Comparison of ENCODE assay signal across 30 cellular contexts in the genomic region with DNA sequence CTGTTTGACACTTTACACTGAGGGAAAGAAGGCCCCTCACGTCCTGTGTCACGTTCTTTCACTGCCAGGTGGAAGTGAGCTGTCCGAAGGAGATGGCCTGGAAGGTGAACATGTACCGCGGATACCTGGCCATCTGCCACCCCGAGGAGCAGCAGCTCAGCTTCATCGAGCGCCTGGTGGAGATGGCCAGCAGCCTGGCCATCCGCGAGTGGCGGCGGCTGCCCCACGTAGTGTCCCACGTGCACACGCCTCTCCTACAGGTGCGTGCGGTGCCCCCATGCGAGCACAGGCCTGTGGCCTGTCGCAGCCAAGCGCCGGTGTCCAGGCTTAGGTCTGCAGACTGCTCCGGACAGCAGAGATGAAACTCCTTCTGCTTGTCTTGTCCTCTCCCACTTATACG.
"Had no signal": no experiment of that assay in that cellular context is flagged by ENCODE, and none has a peak within 500 bp of the region (broad histone marks: within the 10 kb centered on the region; RNA-seq: fewer than 3 reads in every experiment).

No MANE protein-coding gene starts in this region.

- H3K4me3 ChIP-seq: ascending aorta, cardiac muscle cell, esophagus muscularis mucosa, heart right ventricle, left ventricle myocardium inferior, right atrium auricular region, suprapubic skin, tibial nerve, uterus had no signal

- H3K4me1 Mint-ChIP-seq: activated B cell treated with CpG ODN at 0.5 μM for 24 hours; activated naive CD4-positive, alpha-beta T cell treated with anti-CD3 and anti-CD28 coated beads, Interleukin-2, amount 10 ng/mL, durations not matched to agents 7 days and 5 days; activated naive CD8-positive, alpha-beta T cell treated with anti-CD3 and anti-CD28 coated beads, Interleukin-2, amount 10 ng/mL, durations not matched to agents 7 days and 5 days; brain; mesothelial cell of epicardium; naive B cell had no signal

- DNase-seq: activated B cell treated with CpG ODN at 0.5 μM for 24 hours; activated CD4-positive, alpha-beta T cell treated with anti-CD3 and anti-CD28 coated beads, Interleukin-2, amount 50 U/mL, for 1 hour; activated CD8-positive, alpha-beta T cell treated with anti-CD3 and anti-CD28 coated beads for 36 hours; activated gamma-delta T cell; activated naive CD4-positive, alpha-beta T cell treated with anti-CD3 and anti-CD28 coated beads, Interleukin-2, amount 10 ng/mL, durations not matched to agents 7 days and 5 days; activated naive CD8-positive, alpha-beta T cell treated with anti-CD3 and anti-CD28 coated beads, Interleukin-2, amount 10 ng/mL, durations not matched to agents 7 days and 5 days; activated T-cell treated with anti-CD3 and anti-CD28 coated beads for 4 hours; foreskin melanocyte; heart right ventricle; kidney glomerular epithelial cell; left ventricle myocardium inferior; mammary epithelial cell; naive B cell; nucleus accumbens; stimulated activated CD4-positive, alpha-beta T cell treated with anti-CD3 and anti-CD28 coated beads, Interleukin-15, amount 100 ng/mL, for 24 hours; stimulated activated CD4-positive, alpha-beta T cell treated with anti-CD3 and anti-CD28 coated beads, Interleukin-2, amount 100 ng/mL, for 24 hours; stimulated activated naive CD4-positive, alpha-beta T cell; T-helper 17 cell; T1000; uterus had no signal

- H3K4me3 Mint-ChIP-seq: activated B cell treated with CpG ODN at 0.5 μM for 24 hours; activated CD8-positive, alpha-beta T cell treated with anti-CD3 and anti-CD28 coated beads for 36 hours; activated naive CD4-positive, alpha-beta T cell treated with anti-CD3 and anti-CD28 coated beads, Interleukin-2, amount 10 ng/mL, durations not matched to agents 7 days and 5 days; activated naive CD8-positive, alpha-beta T cell treated with anti-CD3 and anti-CD28 coated beads, Interleukin-2, amount 10 ng/mL, durations not matched to agents 7 days and 5 days; brain; dendritic cell treated with granulocyte-macrophage colony-stimulating factor and Interleukin-4, amounts not matched to agents 40 ng/mL and 50 ng/mL, for 4 days; mesothelial cell of epicardium; naive B cell; T-helper 17 cell had no signal

- H3K27ac Mint-ChIP-seq: activated B cell treated with CpG ODN at 0.5 μM for 24 hours; activated CD8-positive, alpha-beta T cell treated with anti-CD3 and anti-CD28 coated beads for 36 hours; activated naive CD4-positive, alpha-beta T cell treated with anti-CD3 and anti-CD28 coated beads, Interleukin-2, amount 10 ng/mL, durations not matched to agents 7 days and 5 days; activated naive CD8-positive, alpha-beta T cell treated with anti-CD3 and anti-CD28 coated beads, Interleukin-2, amount 10 ng/mL, durations not matched to agents 7 days and 5 days; brain; dendritic cell treated with granulocyte-macrophage colony-stimulating factor and Interleukin-4, amounts not matched to agents 40 ng/mL and 50 ng/mL, for 4 days; mesothelial cell of epicardium; T-helper 17 cell had no signal

- ATAC-seq: activated CD8-positive, alpha-beta T cell treated with anti-CD3 and anti-CD28 coated beads for 36 hours; SK-N-SH treated with all-trans-retinoic acid at 6 μM for 48 hours; T-helper 17 cell had no signal
